ENCODE assay signal across 24 cellular contexts in the genomic region with DNA sequence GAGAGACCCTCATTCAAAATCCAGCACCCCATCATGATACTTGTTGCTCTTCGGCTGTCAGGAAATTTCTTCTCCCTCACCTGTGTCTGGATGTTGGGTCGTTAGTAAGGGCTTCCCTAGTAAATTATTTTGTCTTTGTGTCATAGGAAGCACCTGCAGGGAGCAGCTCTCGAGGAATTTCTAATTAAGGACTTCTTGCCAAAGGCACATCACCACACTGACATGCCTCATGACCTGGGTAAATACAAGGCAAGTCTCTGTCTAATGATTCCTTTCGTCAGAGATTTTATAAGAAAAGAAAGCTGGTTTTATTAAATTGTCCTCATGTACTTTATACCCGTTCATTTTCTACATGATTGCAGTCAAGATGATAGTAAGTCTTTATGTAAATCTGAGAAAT. TPM values are rescaled to one million over a fixed set of nuclear protein-coding genes. Genes with fewer than 3 reads are reported as not detected.
"Had no signal": no experiment of that assay in that cellular context is flagged by ENCODE, and none has a peak within 500 bp of the region (broad histone marks: within the 10 kb centered on the region; RNA-seq: fewer than 3 reads in every experiment).

A gene with protein sequence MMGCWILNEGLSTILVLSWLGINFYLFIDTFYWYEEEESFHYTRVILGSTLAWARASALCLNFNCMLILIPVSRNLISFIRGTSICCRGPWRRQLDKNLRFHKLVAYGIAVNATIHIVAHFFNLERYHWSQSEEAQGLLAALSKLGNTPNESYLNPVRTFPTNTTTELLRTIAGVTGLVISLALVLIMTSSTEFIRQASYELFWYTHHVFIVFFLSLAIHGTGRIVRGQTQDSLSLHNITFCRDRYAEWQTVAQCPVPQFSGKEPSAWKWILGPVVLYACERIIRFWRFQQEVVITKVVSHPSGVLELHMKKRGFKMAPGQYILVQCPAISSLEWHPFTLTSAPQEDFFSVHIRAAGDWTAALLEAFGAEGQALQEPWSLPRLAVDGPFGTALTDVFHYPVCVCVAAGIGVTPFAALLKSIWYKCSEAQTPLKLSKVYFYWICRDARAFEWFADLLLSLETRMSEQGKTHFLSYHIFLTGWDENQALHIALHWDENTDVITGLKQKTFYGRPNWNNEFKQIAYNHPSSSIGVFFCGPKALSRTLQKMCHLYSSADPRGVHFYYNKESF (minus strand): TSS at position 74 of the 400 bp plus-strand sequence. CDS start 39 bp downstream, at position 35.

- H3K4me1 ChIP-seq: ascending aorta, heart left ventricle, left ventricle myocardium inferior, right atrium auricular region, thyroid gland had no signal

- H3K4me1 Mint-ChIP-seq: activated naive CD8-positive, alpha-beta T cell treated with anti-CD3 and anti-CD28 coated beads, Interleukin-2, amount 50 U/mL, for 24 hours had no signal

- DNase-seq: activated CD4-positive, alpha-beta T cell treated with anti-CD3 and anti-CD28 coated beads, Interleukin-2, amount 50 U/mL, for 1 hour; activated CD8-positive, alpha-beta memory T cell treated with anti-CD3 and anti-CD28 coated beads for 24 hours; activated naive CD4-positive, alpha-beta T cell treated with anti-CD3 and anti-CD28 coated beads for 36 hours; activated naive CD8-positive, alpha-beta T cell treated with anti-CD3 and anti-CD28 coated beads, Interleukin-2, amount 50 U/mL, for 24 hours; heart left ventricle; left ventricle myocardium inferior; nucleus accumbens; posterior cingulate gyrus; stimulated activated CD4-positive, alpha-beta T cell treated with anti-CD3 and anti-CD28 coated beads, Interleukin-15, amount 100 ng/mL, for 24 hours; stimulated activated CD4-positive, alpha-beta T cell treated with anti-CD3 and anti-CD28 coated beads, Interleukin-4, amount 100 ng/mL, for 1 hour; stimulated activated naive B cell treated with anti-CD40 and anti-IgM and Interleukin-4, amounts not matched to agents 10 μg/mL and 1 μg/mL and 100 μg/mL, for 72 hours; thyroid gland had no signal

- H3K27ac Mint-ChIP-seq: activated naive CD4-positive, alpha-beta T cell treated with anti-CD3 and anti-CD28 coated beads for 36 hours; activated naive CD8-positive, alpha-beta T cell treated with anti-CD3 and anti-CD28 coated beads, Interleukin-2, amount 50 U/mL, for 24 hours; natural killer cell treated with Interleukin-12 subunit alpha and Interleukin-12 subunit beta and Interleukin-15 and Interleukin-18, amount 100 ng/mL, for 72 hours; stimulated activated naive B cell treated with anti-CD40 and anti-IgM and Interleukin-4, amounts not matched to agents 10 μg/mL and 1 μg/mL and 100 μg/mL, for 72 hours had no signal

- H3K36me3 Mint-ChIP-seq: natural killer cell treated with Interleukin-12 subunit alpha and Interleukin-12 subunit beta and Interleukin-15 and Interleukin-18, amount 100 ng/mL, for 72 hours; stimulated activated naive B cell treated with anti-CD40 and anti-IgM and Interleukin-4, amounts not matched to agents 10 μg/mL and 1 μg/mL and 100 μg/mL, for 72 hours had no signal

- ATAC-seq: activated naive CD8-positive, alpha-beta T cell treated with anti-CD3 and anti-CD28 coated beads, Interleukin-2, amount 50 U/mL, for 24 hours; heart left ventricle; natural killer cell treated with Interleukin-12 subunit alpha and Interleukin-12 subunit beta and Interleukin-15 and Interleukin-18, amount 100 ng/mL, for 72 hours; stimulated activated naive B cell treated with anti-CD40 and anti-IgM and Interleukin-4, amounts not matched to agents 10 μg/mL and 1 μg/mL and 100 μg/mL, for 72 hours had no signal

- H3K27me3 ChIP-seq: ascending aorta, right atrium auricular region, thyroid gland had no signal

- H3K27ac ChIP-seq: ascending aorta, epithelial cell of prostate, heart left ventricle, left ventricle myocardium inferior, right atrium auricular region, skin epidermis, thyroid gland had no signal

- H3K9me3 Mint-ChIP-seq: activated naive CD4-positive, alpha-beta T cell treated with anti-CD3 and anti-CD28 coated beads for 36 hours; activated naive CD8-positive, alpha-beta T cell treated with anti-CD3 and anti-CD28 coated beads, Interleukin-2, amount 50 U/mL, for 24 hours; natural killer cell treated with Interleukin-12 subunit alpha and Interleukin-12 subunit beta and Interleukin-15 and Interleukin-18, amount 100 ng/mL, for 72 hours; stimulated activated naive B cell treated with anti-CD40 and anti-IgM and Interleukin-4, amounts not matched to agents 10 μg/mL and 1 μg/mL and 100 μg/mL, for 72 hours had no signal

- H3K36me3 ChIP-seq: ascending aorta, heart left ventricle, left ventricle myocardium inferior, right atrium auricular region, thyroid gland had no signal

- H3K4me3 Mint-ChIP-seq: activated naive CD4-positive, alpha-beta T cell treated with anti-CD3 and anti-CD28 coated beads for 36 hours; activated naive CD8-positive, alpha-beta T cell treated with anti-CD3 and anti-CD28 coated beads, Interleukin-2, amount 50 U/mL, for 24 hours; natural killer cell treated with Interleukin-12 subunit alpha and Interleukin-12 subunit beta and Interleukin-15 and Interleukin-18, amount 100 ng/mL, for 72 hours; stimulated activated naive B cell treated with anti-CD40 and anti-IgM and Interleukin-4, amounts not matched to agents 10 μg/mL and 1 μg/mL and 100 μg/mL, for 72 hours had no signal

- H3K4me3 ChIP-seq: ascending aorta, heart left ventricle, left ventricle myocardium inferior, right atrium auricular region, skin epidermis, thyroid gland had no signal

RNA-seq across cellular contexts. Expression of the gene that starts here (rescaled TPM):
- total RNA-seq: activated naive CD4-positive, alpha-beta T cell treated with anti-CD3 and anti-CD28 coated beads for 36 hours; ascending aorta; bronchial epithelial cell; chondrocyte; dermis microvascular lymphatic vessel endothelial cell; fibroblast of lung; frontal cortex; heart left ventricle; left ventricle myocardium inferior; mesenteric fat pad; natural killer cell treated with Interleukin-12 subunit alpha and Interleukin-12 subunit beta and Interleukin-15 and Interleukin-18, amount 100 ng/mL, for 72 hours; right atrium auricular region; thyroid gland; urinary bladder had no signal
- polyA plus RNA-seq: fibroblast of lung, heart left ventricle, urinary bladder had no signal
